Comparison of ENCODE assay signal across 24 cellular contexts in genomic region chr14:102229739-102230092, GRCh38.
DNase-seq lines count a peak whose midpoint lies in the region; ATAC-seq, FAIRE-seq and TF ChIP-seq lines count a peak whose summit lies in the region.
"Had no signal": no experiment of that assay in that cellular context is flagged by ENCODE, and none has a peak within 500 bp of the region (broad histone marks: within the 10 kb centered on the region; RNA-seq: fewer than 3 reads in every experiment).

No MANE protein-coding gene starts in this region.

- TF ChIP-seq POLR2A in spleen (IDR thresholded peaks at IDR 0.05) (no peak), GM12892 (IDR thresholded peaks at IDR 0.05; ENCODE audit: low read depth, low read length) (no peak)

- H3K4me1 Mint-ChIP-seq in chondrocyte (ENCODE audit: low read depth) = no peaks in the 10 kb centered on the region
- H3K4me1 Mint-ChIP-seq: B cell had no signal

- H3K36me3 ChIP-seq in osteoblast (ENCODE audit: insufficient read depth, low read length) (peaks cover 92% of the 10 kb centered on the region), spleen (peaks cover 0 to 4% (median 0%) of the 10 kb centered on the region in 6 donors)

- no peak overlapping the region for H2AFZ ChIP-seq in osteoblast (ENCODE audit: low read length)

- no peaks in the 10 kb centered on the region for H3K27me3 Mint-ChIP-seq in chondrocyte (ENCODE audit: low read depth)
- H3K27me3 Mint-ChIP-seq: B cell; CD4-positive, alpha-beta T cell had no signal

- H3K9me3 ChIP-seq in osteoblast (ENCODE audit: low read depth, low read length) = no peaks in the 10 kb centered on the region
- H3K9me3 ChIP-seq in spleen = no peaks in the 10 kb centered on the region
- H3K9me3 ChIP-seq: A549; BLaER1 treated with 17β-estradiol and CSF1 and Interleukin-3, amounts not matched to agents 10 nM and 100 nM; Caco-2 had no signal

- H3K79me2 ChIP-seq in osteoblast (ENCODE audit: insufficient read depth, low read length) = peaks cover 61% of the 10 kb centered on the region

- no peaks in the 10 kb centered on the region for H3K9me3 Mint-ChIP-seq in chondrocyte (ENCODE audit: low read depth)
- H3K9me3 Mint-ChIP-seq: CD4-positive, alpha-beta T cell; CD8-positive, alpha-beta T cell had no signal

- WGBS in spleen, 5 donors = 83 to 96% (median 92%) methylated on average over 9 of the region's 9 CpGs

- no peak overlapping the region for H3K27ac Mint-ChIP-seq in chondrocyte (ENCODE audit: unreplicated experiment)
- H3K27ac Mint-ChIP-seq: B cell; CD4-positive, alpha-beta T cell; CD8-positive, alpha-beta T cell had no signal

- no peak for TF ChIP-seq CTCF in chondrocyte (IDR thresholded peaks at IDR 0.05)
- no peak for TF ChIP-seq CTCF in osteoblast (IDR thresholded peaks at IDR 0.05; ENCODE audit: extremely low read depth, low read depth, low read length)
- TF ChIP-seq CTCF in spleen (IDR thresholded peaks at IDR 0.05 in 8 of 11, conservative IDR thresholded peaks at IDR 0.05 in 3 of 11) = no peak

- H3K27me3 ChIP-seq in osteoblast (ENCODE audit: insufficient read depth, low read length) (no peaks in the 10 kb centered on the region), spleen (replicated peaks in 1 of 7) (no peaks in the 10 kb centered on the region)
- H3K27me3 ChIP-seq: BLaER1 treated with 17β-estradiol and CSF1 and Interleukin-3, amounts not matched to agents 10 nM and 100 nM had no signal

- H3K36me3 Mint-ChIP-seq in chondrocyte (ENCODE audit: low read depth) = peaks cover 6% of the 10 kb centered on the region
- H3K36me3 Mint-ChIP-seq: CD8-positive, alpha-beta T cell had no signal

- intact Hi-C loops in Right ventricle myocardium inferior (cut with DNase I) = no loop called here
- intact Hi-C loops in left ventricle myocardium superior (cut with micrococcal nuclease) = no loop called here
- intact Hi-C loops in spleen (cut with DNase I; ENCODE audit: low total_unique reads) = loop anchor here (10.0 kb wide), 1 partner anchor 85 kb away; the partner anchor contains the start of gene ZNF839

- DNase-seq in Right ventricle myocardium inferior (ENCODE audit: missing footprints) (peak; percentile 37), left ventricle myocardium superior (no peak), chondrocyte (ENCODE audit: low spot score) (peak; percentile 56), osteoblast (ENCODE audit: insufficient read length, low spot score, missing footprints) (peak; percentile 56), spleen (peak; percentile 67), glomerular visceral epithelial cell (ENCODE audit: extremely low spot score) (no peak), GM12892 (ENCODE audit: insufficient read length) (no peak)
- DNase-seq: AML-193; Caco-2; Calu3; CD4-positive, alpha-beta T cell; CD8-positive, alpha-beta T cell; DMS79 treated with DMSO at 0.1 percent for 48 hours; GF-D8 had no signal

- H3K4me1 ChIP-seq in osteoblast (ENCODE audit: insufficient read depth, low read length) (peaks cover 10% of the 10 kb centered on the region), spleen (peaks cover 0 to 9% (median under 1%) of the 10 kb centered on the region in 6 donors)
- H3K4me1 ChIP-seq: Caco-2 had no signal

- FAIRE-seq in GM12892 (lab: Jason Lieb, UNC) = no peak
- FAIRE-seq: A549, D721Med, G401.6, GM12891, GM18507 had no signal

- H3K4me3 Mint-ChIP-seq in chondrocyte (ENCODE audit: unreplicated experiment) = no peak overlapping the region
- H3K4me3 Mint-ChIP-seq: B cell; CD4-positive, alpha-beta T cell; CD8-positive, alpha-beta T cell had no signal

- H3K27ac ChIP-seq in osteoblast (ENCODE audit: low read depth, low read length) = peak overlapping the region; percentile 23
- no peak overlapping the region for H3K27ac ChIP-seq in spleen
- H3K27ac ChIP-seq: 22Rv1; A549; BLaER1 treated with 17β-estradiol and CSF1 and Interleukin-3, amounts not matched to agents 10 nM and 100 nM; C4-2B had no signal

- ATAC-seq in Right ventricle myocardium inferior = no peak
- no peak for ATAC-seq in left ventricle myocardium superior
- ATAC-seq in GM21390 (IDR thresholded peaks at IDR 0.05; ENCODE audit: unreplicated experiment) = no peak
- ATAC-seq: A549; CD8-positive, alpha-beta T cell had no signal

- H3K4me2 ChIP-seq in osteoblast (ENCODE audit: insufficient read depth, low read length) = no peak overlapping the region
- H3K4me2 ChIP-seq: A549; BLaER1 treated with 17β-estradiol and CSF1 and Interleukin-3, amounts not matched to agents 10 nM and 100 nM had no signal

- H3K4me3 ChIP-seq in osteoblast (ENCODE audit: insufficient read depth, low read length) (no peak overlapping the region), spleen (no peak overlapping the region)
- H3K4me3 ChIP-seq: A549; BLaER1 treated with 17β-estradiol and CSF1 and Interleukin-3, amounts not matched to agents 10 nM and 100 nM had no signal

- peaks cover 34% of the 10 kb centered on the region for H4K20me1 ChIP-seq in osteoblast (ENCODE audit: insufficient read depth, low read length)

Comparison
In these comparisons a context has a peak if more than half of its experiments do, and no peak if none do; other contexts are left out.
1. DNase-seq: peak in Right ventricle myocardium inferior (single experiment), chondrocyte (single experiment), osteoblast (single experiment) and spleen (single experiment); none in left ventricle myocardium superior (single experiment), glomerular visceral epithelial cell (single experiment) and GM12892 (single experiment).